10 cellular contexts compared by ENCODE assay signal in the genomic region with DNA sequence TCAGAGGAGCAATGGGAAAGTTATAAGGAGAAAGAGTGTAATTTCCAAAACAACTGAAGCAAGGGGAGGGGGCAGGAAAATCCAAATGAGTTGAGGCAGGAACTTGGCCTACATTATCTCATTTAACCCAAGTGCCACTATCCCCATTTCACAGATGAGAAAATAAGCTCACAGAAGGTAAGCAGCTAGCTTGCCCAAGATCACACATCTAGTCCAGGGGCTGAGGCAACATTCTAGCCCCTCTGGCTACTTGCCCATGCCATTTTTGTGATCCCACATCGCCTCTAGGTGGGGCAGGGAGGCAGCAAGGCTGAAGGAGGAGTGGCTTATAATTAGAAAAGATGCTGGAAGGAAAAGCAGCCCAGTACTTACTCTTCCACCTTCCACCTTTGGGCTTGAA. TPM values are rescaled to one million over a fixed set of nuclear protein-coding genes. Genes with fewer than 3 reads are reported as not detected.
DNase-seq lines count a peak whose midpoint lies in the region; ATAC-seq, FAIRE-seq and TF ChIP-seq lines count a peak whose summit lies in the region.
"Had no signal": no experiment of that assay in that cellular context is flagged by ENCODE, and none has a peak within 500 bp of the region (broad histone marks: within the 10 kb centered on the region; RNA-seq: fewer than 3 reads in every experiment).

No MANE protein-coding gene starts in this region.

- in situ Hi-C loops in K562 (cut with MboI): no loop called here

- CTCF ChIA-PET in K562 (lab: Yijun Ruan, JAX; ENCODE audit: low intra/inter-chr PET ratio): no interaction called here
- CTCF ChIA-PET in activated CD4-positive, alpha-beta T cell treated with anti-CD3 and anti-CD28 coated beads, Interleukin-2, amount 10 ng/mL, durations not matched to agents 7 days and 5 days (lab: Charles Lee): interaction anchor here (0.8 to 1.5 kb wide), 4 partner anchors 10 to 80 kb away, joined by 3 to 5 read pairs (median 4); no protein-coding TSS in a partner anchor

- no peak overlapping the region for H3K27ac Mint-ChIP-seq in activated CD4-positive, alpha-beta T cell treated with anti-CD3 and anti-CD28 coated beads, Interleukin-2, amount 10 ng/mL, durations not matched to agents 7 days and 5 days

- no peaks in the 10 kb centered on the region for H3K27me3 ChIP-seq in K562 (ENCODE audit: control insufficient read depth in 2 of 2, insufficient read depth in 2 of 2, low read length in 2 of 2)
- H3K27me3 ChIP-seq: esophagus squamous epithelium, sigmoid colon had no signal

- H3K79me2 ChIP-seq in K562 (ENCODE audit: control insufficient read depth, insufficient read depth, low read length): peaks cover 24% of the 10 kb centered on the region

- FAIRE-seq in K562 (lab: Jason Lieb, UNC): peak; percentile 75

- DNase-seq in stimulated activated CD4-positive, alpha-beta T cell treated with anti-CD3 and anti-CD28 coated beads, Interleukin-4, amount 100 ng/mL, for 24 hours: peak; percentile 20
- DNase-seq in stimulated activated CD4-positive, alpha-beta T cell treated with anti-CD3 and anti-CD28 coated beads, Interleukin-4, amount 100 ng/mL, for 4 hours: no peak
- peak; percentile 63 for DNase-seq in NAMALWA (ENCODE audit: low spot score)
- DNase-seq in K562 (ENCODE audit: extremely low read depth in 1 of 4, low spot score in 3 of 4): peak; percentile 16 to 56 (median 20)
- no peak for DNase-seq in middle frontal gyrus (ENCODE audit: extremely low spot score, low spot score)
- DNase-seq in mesenteric fat pad (ENCODE audit: low spot score): no peak
- no peak for DNase-seq in activated CD4-positive, alpha-beta T cell treated with anti-CD3 and anti-CD28 coated beads, Interleukin-2, amount 10 ng/mL, durations not matched to agents 7 days and 5 days
- DNase-seq: esophagus squamous epithelium, sigmoid colon had no signal

- 0% methylated on average over 1 of the region's 1 CpG for WGBS in K562 (ENCODE audit: insufficient coverage, low coverage, missing lambda C conversion rate)

- H3K4me1 ChIP-seq in K562 (replicated peaks in 1 of 2; ENCODE audit: control insufficient read depth in 2 of 2, insufficient read depth in 2 of 2, low read length in 2 of 2): peaks cover 3 to 7% of the 10 kb centered on the region in 2 experiments; a peak in 2 of 5 replicates

- peaks cover 14% of the 10 kb centered on the region for H3K36me3 Mint-ChIP-seq in activated CD4-positive, alpha-beta T cell treated with anti-CD3 and anti-CD28 coated beads, Interleukin-2, amount 10 ng/mL, durations not matched to agents 7 days and 5 days (ENCODE audit: low read depth)

- no peak overlapping the region for H3K27ac ChIP-seq in K562 (ENCODE audit: extremely low read depth, low read depth, low read length)
- H3K27ac ChIP-seq: esophagus squamous epithelium, sigmoid colon had no signal

- H3K36me3 ChIP-seq in K562 (ENCODE audit: control insufficient read depth, insufficient read depth, low read length): peaks cover 9% of the 10 kb centered on the region; the same call in 2 of the 3 replicates
- H3K36me3 ChIP-seq: esophagus squamous epithelium, sigmoid colon had no signal

- H2AFZ ChIP-seq in K562 (ENCODE audit: low read depth, low read length): peak overlapping the region; percentile 78

- no peak overlapping the region for H3K4me3 ChIP-seq in K562
- H3K4me3 ChIP-seq: esophagus squamous epithelium, sigmoid colon had no signal

- peak overlapping the region; percentile 31 for H3K4me2 ChIP-seq in K562 (ENCODE audit: insufficient read depth, low read length)

- intact Hi-C loops in K562 (cut with micrococcal nuclease): loop anchor here (5.0 kb wide), 1 partner anchor 39 kb away; a partner anchor contains a TSS

- peak; percentile 32 for ATAC-seq in K562
- no peak for ATAC-seq in HG02973 (IDR thresholded peaks at IDR 0.05; ENCODE audit: unreplicated experiment)

- no TSS peak for BruUV-seq in K562 (replicated peaks; lab: Mats Ljungman, UMichigan)

- TF ChIP-seq EP300 in K562 (IDR thresholded peaks at IDR 0.05; ENCODE audit: low read length): no peak

- peaks cover 32% of the 10 kb centered on the region for H3K4me1 Mint-ChIP-seq in activated CD4-positive, alpha-beta T cell treated with anti-CD3 and anti-CD28 coated beads, Interleukin-2, amount 10 ng/mL, durations not matched to agents 7 days and 5 days

- H3K9me3 Mint-ChIP-seq in activated CD4-positive, alpha-beta T cell treated with anti-CD3 and anti-CD28 coated beads, Interleukin-2, amount 10 ng/mL, durations not matched to agents 7 days and 5 days: no peaks in the 10 kb centered on the region

- peak; percentile 41 to 44 (median 43); a peak in 5 of 6 replicates for TF ChIP-seq CTCF in K562 (IDR thresholded peaks at IDR 0.05 in 2 of 3, conservative IDR thresholded peaks at IDR 0.05 in 1 of 3; ENCODE audit: insufficient read depth in 2 of 3, low read depth in 1 of 3, low read length in 3 of 3)

- H3K9me3 ChIP-seq in K562 (replicated peaks; ENCODE audit: control insufficient read depth, insufficient read depth, low read depth, low read length): no peaks in the 10 kb centered on the region
- H3K9me3 ChIP-seq: esophagus squamous epithelium, sigmoid colon had no signal

- POLR2A ChIA-PET in K562 (lab: Yijun Ruan, JAX): interaction anchor here (0.6 to 3.4 kb wide), 2 partner anchors 13 to 607 kb away, joined by 3 to 10 read pairs; no protein-coding TSS in a partner anchor
- POLR2A ChIA-PET in activated CD4-positive, alpha-beta T cell treated with anti-CD3 and anti-CD28 coated beads, Interleukin-2, amount 10 ng/mL, durations not matched to agents 7 days and 5 days (lab: Charles Lee): no interaction called here

- TF ChIP-seq RAD21 in K562 (CRISPR knock-in tag; conservative IDR thresholded peaks at IDR 0.05 in 1 of 2, IDR thresholded peaks at IDR 0.05 in 1 of 2): peak in 1 of 2 experiments; percentile 29; a peak in 1 of 4 replicates

- H3K9ac ChIP-seq in K562 (ENCODE audit: insufficient read depth in 1 of 2, low read depth in 2 of 2, low read length in 2 of 2): no peak overlapping the region

- TF ChIP-seq POLR2A in K562 (conservative IDR thresholded peaks at IDR 0.05): no peak

- H3K27me3 Mint-ChIP-seq in activated CD4-positive, alpha-beta T cell treated with anti-CD3 and anti-CD28 coated beads, Interleukin-2, amount 10 ng/mL, durations not matched to agents 7 days and 5 days: no peaks in the 10 kb centered on the region

- H3K4me3 Mint-ChIP-seq in activated CD4-positive, alpha-beta T cell treated with anti-CD3 and anti-CD28 coated beads, Interleukin-2, amount 10 ng/mL, durations not matched to agents 7 days and 5 days: no peak overlapping the region

- no peaks in the 10 kb centered on the region for H4K20me1 ChIP-seq in K562 (replicated peaks; ENCODE audit: control insufficient read depth, insufficient read depth, low read length)

- H3K9me1 ChIP-seq in K562 (ENCODE audit: control insufficient read depth, insufficient read depth, low read length): no peaks in the 10 kb centered on the region

RNA-seq across cellular contexts. Expression of a gene that starts 2.6 kb away (rescaled TPM):
- 20.3 and 103 TPM in 2 replicates for total RNA-seq in K562 (2011; cell fraction: chromatin; rRNA removed; ENCODE audit: low replicate concordance)
- 14.7 and 17.6 TPM in 2 replicates for total RNA-seq in K562 (2011; cell fraction: nucleolus; rRNA removed)
- total RNA-seq in K562 (2011; cell fraction: nucleoplasm; rRNA removed): 44.9 and 69.0 TPM in 2 replicates
- total RNA-seq in K562 (2014; rRNA removed) (59.9 and 64.0 TPM in 2 replicates), K562 (2014; rRNA removed; fragmentation: Illumina TruSeq; extraction: Trizol) (98.0 and 114 TPM in 2 replicates), K562 (2015; rRNA removed; fragmentation: Illumina TruSeq; extraction: Trizol) (106 and 113 TPM in 2 replicates), K562 (2021) (52.3 and 56.8 TPM in 2 replicates), mesenteric fat pad (22.2 TPM)
- polyA plus RNA-seq in K562 (2011; rRNA removed) (33.1 and 52.1 TPM in 2 replicates), K562 (2014; fragmentation: Illumina TruSeq; extraction: Trizol) (96.5 and 119 TPM in 2 replicates), K562 (2014; fragmentation: Nextera tagmentation; extraction: Ambion mirVana) (10 to 100 TPM; 18.8 to 22.7 TPM), K562 (2014; rRNA removed) (73.2 and 73.6 TPM in 2 replicates)
- 9.0 and 21.4 TPM in 2 replicates for polyA plus RNA-seq in K562 (2011; cell fraction: cytosol; rRNA removed)
- 21.7 and 23.0 TPM in 2 replicates for polyA plus RNA-seq in K562 (2011; cell fraction: nucleus; rRNA removed)
- polyA plus RNA-seq in K562 (2012): 73.2 and 90.2 TPM in 2 replicates
- polyA minus RNA-seq in K562 (2011; rRNA and poly(A)+ RNA removed): 56.3 and 62.3 TPM in 2 replicates
- 21.5 and 24.0 TPM in 2 replicates for polyA minus RNA-seq in K562 (2011; cell fraction: cytosol; rRNA and poly(A)+ RNA removed)
- polyA minus RNA-seq in K562 (2011; cell fraction: nucleus; rRNA and poly(A)+ RNA removed): 26.3 and 51.1 TPM in 2 replicates
- 100 to 1,000 TPM; 148 to 169 TPM for total RNA-seq in activated CD4-positive, alpha-beta T cell treated with anti-CD3 and anti-CD28 coated beads, Interleukin-2, amount 10 ng/mL, durations not matched to agents 7 days and 5 days

RNA-seq across cellular contexts. Expression of a gene that starts 39.5 kb away (rescaled TPM):
- total RNA-seq in K562 (2011; cell fraction: chromatin; rRNA removed; ENCODE audit: low replicate concordance): 0.14 and 0.67 TPM in 2 replicates
- total RNA-seq in K562 (2011; cell fraction: nucleolus; rRNA removed): 0.13 and 0.17 TPM in 2 replicates
- total RNA-seq in K562 (2011; cell fraction: nucleoplasm; rRNA removed): 0.15 and 2.7 TPM in 2 replicates
- total RNA-seq in K562 (2014; rRNA removed) (0.20 and 3.8 TPM in 2 replicates), K562 (2014; rRNA removed; fragmentation: Illumina TruSeq; extraction: Trizol) (0.36 and 0.61 TPM in 2 replicates), K562 (2015; rRNA removed; fragmentation: Illumina TruSeq; extraction: Trizol) (0.57 and 0.69 TPM in 2 replicates), K562 (2021) (0.22 and 0.27 TPM in 2 replicates), mesenteric fat pad (0.87 TPM)
- polyA plus RNA-seq in K562 (2011; rRNA removed) (0.27 and 0.31 TPM in 2 replicates), K562 (2014; fragmentation: Illumina TruSeq; extraction: Trizol) (0.18 and 0.25 TPM in 2 replicates), K562 (2014; fragmentation: Nextera tagmentation; extraction: Ambion mirVana) (under 1 TPM; 0.08 to 0.17 TPM), K562 (2014; rRNA removed) (0.12 TPM in 2 replicates)
- 0.06 and 0.15 TPM in 2 replicates for polyA plus RNA-seq in K562 (2011; cell fraction: cytosol; rRNA removed)
- polyA plus RNA-seq in K562 (2011; cell fraction: nucleus; rRNA removed): 0.07 and 0.28 TPM in 2 replicates
- polyA plus RNA-seq in K562 (2012): 0.16 and 0.25 TPM in 2 replicates
- polyA minus RNA-seq in K562 (2011; rRNA and poly(A)+ RNA removed): 0.48 and 0.77 TPM in 2 replicates
- 0.27 TPM in 1 of 2 replicates, not detected in the other for polyA minus RNA-seq in K562 (2011; cell fraction: cytosol; rRNA and poly(A)+ RNA removed)
- polyA minus RNA-seq in K562 (2011; cell fraction: nucleus; rRNA and poly(A)+ RNA removed): 1.1 and 1.2 TPM in 2 replicates
- total RNA-seq in activated CD4-positive, alpha-beta T cell treated with anti-CD3 and anti-CD28 coated beads, Interleukin-2, amount 10 ng/mL, durations not matched to agents 7 days and 5 days: 1 to 10 TPM; 1.2 to 1.3 TPM

Comparison
In these comparisons a context has a peak if more than half of its experiments do, and no peak if none do; other contexts are left out.
1. DNase-seq: peak in stimulated activated CD4-positive, alpha-beta T cell treated with anti-CD3 and anti-CD28 coated beads, Interleukin-4, amount 100 ng/mL, for 24 hours (single experiment), NAMALWA (single experiment) and K562 (4 of 4); none in stimulated activated CD4-positive, alpha-beta T cell treated with anti-CD3 and anti-CD28 coated beads, Interleukin-4, amount 100 ng/mL, for 4 hours (0 of 2), middle frontal gyrus (single experiment), mesenteric fat pad (single experiment) and activated CD4-positive, alpha-beta T cell treated with anti-CD3 and anti-CD28 coated beads, Interleukin-2, amount 10 ng/mL, durations not matched to agents 7 days and 5 days (single experiment).